Comparison of ENCODE assay signal across 17 cellular contexts in the genomic region with DNA sequence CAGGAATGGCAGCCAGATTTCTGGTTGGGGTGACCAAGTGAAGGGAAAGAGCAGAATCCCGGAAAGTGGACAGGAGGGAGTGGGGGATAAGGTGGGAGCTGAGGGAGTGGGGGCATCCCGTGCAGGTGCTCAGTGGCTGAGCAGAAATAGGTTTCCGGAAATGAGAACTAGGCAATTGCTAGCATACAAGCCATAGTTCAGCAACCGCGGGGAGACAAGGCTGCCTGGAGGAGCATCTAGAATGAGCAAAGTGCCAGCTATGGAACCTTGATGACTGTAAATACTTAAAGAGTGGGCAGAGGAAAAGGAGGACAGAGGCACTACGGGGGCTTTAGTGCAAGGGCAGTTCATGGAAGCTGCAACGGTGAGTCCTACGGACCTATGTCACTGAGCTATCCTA.
"Had no signal": no experiment of that assay in that cellular context is flagged by ENCODE, and none has a peak within 500 bp of the region (broad histone marks: within the 10 kb centered on the region; RNA-seq: fewer than 3 reads in every experiment).

No MANE protein-coding gene starts in this region.

- ATAC-seq: esophagus mucosa; gastrocnemius medialis; heart right ventricle; naive thymus-derived CD8-positive, alpha-beta T cell; stimulated activated naive CD8-positive, alpha-beta T cell treated with anti-CD3 and anti-CD28 coated beads, Interleukin-15, Interleukin-2, amounts not matched to agents 100 U/mL and 50 U/mL, for 24 hours had no signal

- H3K27ac ChIP-seq: colonic mucosa, gastrocnemius medialis, heart right ventricle, neutrophil, sigmoid colon, skin epidermis, suprapubic skin, thyroid gland, upper lobe of left lung, uterus had no signal

- H3K27ac Mint-ChIP-seq: naive thymus-derived CD8-positive, alpha-beta T cell had no signal

- H3K36me3 Mint-ChIP-seq: naive thymus-derived CD8-positive, alpha-beta T cell had no signal

- DNase-seq: colonic mucosa; effector CD4-positive, alpha-beta T cell; gastrocnemius medialis; heart right ventricle; hypothalamus; kidney glomerular epithelial cell; naive thymus-derived CD8-positive, alpha-beta T cell; posterior cingulate gyrus; sigmoid colon; stimulated activated naive CD8-positive, alpha-beta T cell treated with anti-CD3 and anti-CD28 coated beads, Interleukin-15, Interleukin-2, amounts not matched to agents 100 U/mL and 50 U/mL, for 24 hours; thyroid gland; upper lobe of left lung; uterus had no signal

- H3K4me3 ChIP-seq: colonic mucosa, gastrocnemius medialis, heart right ventricle, sigmoid colon, skin epidermis, suprapubic skin, thyroid gland, upper lobe of left lung, uterus had no signal

- H3K9me3 ChIP-seq: colonic mucosa, gastrocnemius medialis, heart right ventricle, neutrophil, sigmoid colon, suprapubic skin, thyroid gland, upper lobe of left lung, uterus had no signal

- H3K4me1 ChIP-seq: colonic mucosa, gastrocnemius medialis, sigmoid colon, suprapubic skin, upper lobe of left lung, uterus had no signal

- H3K4me3 Mint-ChIP-seq: naive thymus-derived CD8-positive, alpha-beta T cell had no signal

- H3K9me3 Mint-ChIP-seq: naive thymus-derived CD8-positive, alpha-beta T cell had no signal

- H3K27me3 ChIP-seq: colonic mucosa, gastrocnemius medialis, heart right ventricle, neutrophil, sigmoid colon, suprapubic skin, thyroid gland, upper lobe of left lung, uterus had no signal

- H3K36me3 ChIP-seq: colonic mucosa, gastrocnemius medialis, heart right ventricle, neutrophil, sigmoid colon, suprapubic skin, thyroid gland, upper lobe of left lung, uterus had no signal
